In genomic region chr3:69831737-69832136, GRCh38 we compare ENCODE assay signal across 23 cellular contexts.
DNase-seq lines count a peak whose midpoint lies in the region; ATAC-seq and TF ChIP-seq lines count a peak whose summit lies in the region.
"Had no signal": no experiment of that assay in that cellular context is flagged by ENCODE, and none has a peak within 500 bp of the region (broad histone marks: within the 10 kb centered on the region; RNA-seq: fewer than 3 reads in every experiment).

No MANE protein-coding gene starts in this region.

- H3K4me2 ChIP-seq in neuronal stem cell (ENCODE audit: insufficient read depth, low read length, poor library complexity, severe bottlenecking) (no peak overlapping the region), OCI-LY7 (ENCODE audit: low read length) (no peak overlapping the region)
- H3K4me2 ChIP-seq: A549, GM23338 had no signal

- H3K36me3 ChIP-seq in right atrium auricular region (no peaks in the 10 kb centered on the region), neuronal stem cell (replicated peaks in 1 of 2; ENCODE audit: control insufficient read depth in 2 of 2, insufficient read depth in 2 of 2, low read length in 2 of 2) (no peaks in the 10 kb centered on the region), upper lobe of right lung (no peaks in the 10 kb centered on the region), OCI-LY7 (ENCODE audit: insufficient read depth, low read length) (no peaks in the 10 kb centered on the region)
- H3K36me3 ChIP-seq: BE2C had no signal

- no peak overlapping the region for H3K4me3 ChIP-seq in right atrium auricular region
- no peak overlapping the region for H3K4me3 ChIP-seq in neuronal stem cell (ENCODE audit: low read length in 2 of 2)
- H3K4me3 ChIP-seq in upper lobe of right lung, result no peak overlapping the region
- no peak overlapping the region for H3K4me3 ChIP-seq in OCI-LY7 (ENCODE audit: low read depth, low read length, poor library complexity, severe bottlenecking)
- H3K4me3 ChIP-seq: A549; BLaER1 treated with 17β-estradiol and CSF1 and Interleukin-3, amounts not matched to agents 10 nM and 100 nM; GM12878; GM23338 had no signal

- H2BK15ac ChIP-seq in neuronal stem cell (ENCODE audit: low read length), result no peak overlapping the region

- H3K23ac ChIP-seq in neuronal stem cell (ENCODE audit: low read depth, low read length, poor library complexity), result no peak overlapping the region

- H3K27ac ChIP-seq in right atrium auricular region (no peak overlapping the region), neuronal stem cell (replicated peaks; ENCODE audit: low read length) (no peak overlapping the region), upper lobe of right lung (no peak overlapping the region), OCI-LY7 (ENCODE audit: low read depth, low read length, poor library complexity, severe bottlenecking) (no peak overlapping the region)
- H3K27ac ChIP-seq: A549; BLaER1 treated with 17β-estradiol and CSF1 and Interleukin-3, amounts not matched to agents 10 nM and 100 nM had no signal

- H3K79me2 ChIP-seq in OCI-LY7 (ENCODE audit: insufficient read depth, low read depth, low read length), result no peaks in the 10 kb centered on the region

- peak overlapping the region; percentile 83 for H3K18ac ChIP-seq in neuronal stem cell (ENCODE audit: low read length)

- H3K4me1 ChIP-seq in right atrium auricular region (peaks cover 0 to 19% of the 10 kb centered on the region in 2 donors), neuronal stem cell (ENCODE audit: control insufficient read depth in 2 of 2, insufficient read depth in 1 of 2, low read depth in 1 of 2, low read length in 2 of 2) (no peaks in the 10 kb centered on the region), upper lobe of right lung (no peaks in the 10 kb centered on the region), OCI-LY7 (ENCODE audit: insufficient read depth, low read length, poor library complexity, severe bottlenecking) (no peaks in the 10 kb centered on the region)
- H3K4me1 ChIP-seq: A549, BE2C had no signal

- intact Hi-C loops in left ventricle myocardium superior (cut with micrococcal nuclease) (no loop called here), upper lobe of right lung (cut with DNase I) (no loop called here), OCI-LY7 (cut with micrococcal nuclease; ENCODE audit: unreplicated experiment) (no loop called here)

- CTCF ChIA-PET in OCI-LY7 (lab: Charles Lee; ENCODE audit: unreplicated experiment), result no interaction called here

- H3K4ac ChIP-seq in neuronal stem cell (ENCODE audit: low read length), result no peak overlapping the region

- H3K9me2 ChIP-seq in OCI-LY7 (ENCODE audit: insufficient read depth, low read length), result no peaks in the 10 kb centered on the region

- no peak overlapping the region for H4K91ac ChIP-seq in neuronal stem cell (ENCODE audit: low read depth, low read length, poor library complexity)

- no peak overlapping the region for H3K14ac ChIP-seq in neuronal stem cell (ENCODE audit: low read length)

- H3K9me3 ChIP-seq in right atrium auricular region, result peaks cover 0 to 13% of the 10 kb centered on the region in 2 donors
- H3K9me3 ChIP-seq in neuronal stem cell (replicated peaks in 1 of 2; ENCODE audit: control insufficient read depth in 2 of 2, insufficient read depth in 1 of 2, low read depth in 1 of 2, low read length in 2 of 2), result no peaks in the 10 kb centered on the region
- no peaks in the 10 kb centered on the region for H3K9me3 ChIP-seq in upper lobe of right lung
- peaks cover 9% of the 10 kb centered on the region; the same call in 1 of the 2 replicates for H3K9me3 ChIP-seq in OCI-LY7 (ENCODE audit: low read length)
- H3K9me3 ChIP-seq: A549, BE2C had no signal

- no peak overlapping the region for H2BK120ac ChIP-seq in neuronal stem cell (ENCODE audit: low read depth, low read length)

- no peak overlapping the region for H2AFZ ChIP-seq in neuronal stem cell (ENCODE audit: low read length)
- H2AFZ ChIP-seq in OCI-LY7 (ENCODE audit: low read length), result no peak overlapping the region
- H2AFZ ChIP-seq: GM23338 had no signal

- H2BK12ac ChIP-seq in neuronal stem cell (ENCODE audit: low read length), result no peak overlapping the region

- no CpG with 5 or more reads among the region's 5 CpGs for WGBS in neuronal stem cell (ENCODE audit: extremely low coverage in 2 of 2, insufficient read length in 2 of 2, insufficient replicate concordance in 1 of 2), 2 donors

- ATAC-seq in left ventricle myocardium superior (peak; percentile 11), upper lobe of right lung (peak; percentile 12)
- ATAC-seq: A549, GM12878, GM23338, HCT116 had no signal

- H2BK5ac ChIP-seq in neuronal stem cell (ENCODE audit: low read length), result no peak overlapping the region

- POLR2A ChIA-PET in OCI-LY7 (lab: Charles Lee), result no interaction called here

- H3K79me1 ChIP-seq in neuronal stem cell (ENCODE audit: low read depth, low read length), result no peaks in the 10 kb centered on the region

- TF ChIP-seq CTCF in right atrium auricular region (IDR thresholded peaks at IDR 0.05) (no peak), upper lobe of right lung (IDR thresholded peaks at IDR 0.05) (no peak), OCI-LY7 (conservative IDR thresholded peaks at IDR 0.05; ENCODE audit: low read length) (no peak)

- H3K27me3 ChIP-seq in right atrium auricular region, result no peaks in the 10 kb centered on the region
- no peaks in the 10 kb centered on the region for H3K27me3 ChIP-seq in neuronal stem cell (ENCODE audit: control insufficient read depth in 3 of 3, insufficient read depth in 3 of 3, low read depth in 1 of 3, low read length in 3 of 3)
- H3K27me3 ChIP-seq in upper lobe of right lung, result no peaks in the 10 kb centered on the region
- H3K27me3 ChIP-seq: BE2C; BLaER1 treated with 17β-estradiol and CSF1 and Interleukin-3, amounts not matched to agents 10 nM and 100 nM had no signal

- H3K9ac ChIP-seq in neuronal stem cell (ENCODE audit: low read depth, low read length, poor library complexity), result no peak overlapping the region
- H3K9ac ChIP-seq: BLaER1 treated with 17β-estradiol and CSF1 and Interleukin-3, amounts not matched to agents 10 nM and 100 nM had no signal

- no peak overlapping the region for H4K8ac ChIP-seq in neuronal stem cell (ENCODE audit: low read depth, low read length)

- no peaks in the 10 kb centered on the region for H4K20me1 ChIP-seq in OCI-LY7 (ENCODE audit: insufficient read depth, low read length)

- H2AK5ac ChIP-seq in neuronal stem cell (ENCODE audit: low read depth, low read length), result no peak overlapping the region

- BruUV-seq in OCI-LY7 (replicated peaks; lab: Mats Ljungman, UMichigan), result no TSS peak

- DNase-seq in left ventricle myocardium superior (no peak), right atrium auricular region (ENCODE audit: low spot score) (no peak), neuronal stem cell (ENCODE audit: low spot score) (no peak), upper lobe of right lung (no peak), OCI-LY7 (ENCODE audit: low spot score) (no peak), NCI-H82 (lab: John Stamatoyannopoulos, UW) (no peak)
- DNase-seq: 8988T; ACHN; AML-193; BE2C; CD4-positive, alpha-beta T cell; CD8-positive, alpha-beta memory T cell; DMS 273 treated with DMSO at 0.1 percent for 48 hours; DMS79; EL; GDM1; H9; HFFc6 had no signal
